1 cellular context compared by ENCODE assay signal in genomic region chr2:151289972-151290335, GRCh38.
A peak's percentile ranks its signal among the peaks of the same experiment; 100 is the strongest.
TF ChIP-seq lines count a peak whose summit lies in the region.

No MANE protein-coding gene starts in this region.

TF ChIP-seq in HepG2, 621 proteins besides CTCF, POLR2A, EP300 and RAD21:
- TF ChIP-seq ZNF644 (CRISPR knock-in tag; IDR thresholded peaks at IDR 0.05; ENCODE audit: low read depth) = 0 out of 2 replicates have a peak, but pooled peaks have one; percentile 14
- 0 out of 2 replicates have a peak, but pooled peaks have one; percentile 18 for TF ChIP-seq ZSCAN29 (CRISPR knock-in tag; conservative IDR thresholded peaks at IDR 0.05)
- 0 out of 2 replicates have a peak, but pooled peaks have one; percentile 0 for TF ChIP-seq ZGPAT (CRISPR knock-in tag; IDR thresholded peaks at IDR 0.05)
- no peak for TF ChIP-seq ZSCAN9 (CRISPR knock-in tag; IDR thresholded peaks at IDR 0.05; ENCODE audit: borderline replicate concordance)
- TF ChIP-seq CBX2 (IDR thresholded peaks at IDR 0.05; ENCODE audit: low read depth, low read length) = peak; percentile 87; the same call in 1 of the 2 replicates
- TF ChIP-seq CBX2 (CRISPR knock-in tag; IDR thresholded peaks at IDR 0.05; ENCODE audit: low read depth) = no peak
- TF ChIP-seq ZNF460 (CRISPR knock-in tag; IDR thresholded peaks at IDR 0.05; ENCODE audit: borderline replicate concordance) = 0 out of 2 replicates have a peak, but pooled peaks have one; percentile 0
- TF ChIP-seq ZNF33A (CRISPR knock-in tag; IDR thresholded peaks at IDR 0.05; ENCODE audit: borderline replicate concordance) = 0 out of 2 replicates have a peak, but pooled peaks have one; percentile 10
- TF ChIP-seq DMAP1 (CRISPR knock-in tag; IDR thresholded peaks at IDR 0.05) = no peak
- TF ChIP-seq PAXIP1 (CRISPR knock-in tag; conservative IDR thresholded peaks at IDR 0.05) = 0 out of 2 replicates have a peak, but pooled peaks have one; percentile 3
